Comparison of ENCODE assay signal across 8 cellular contexts in the genomic region with DNA sequence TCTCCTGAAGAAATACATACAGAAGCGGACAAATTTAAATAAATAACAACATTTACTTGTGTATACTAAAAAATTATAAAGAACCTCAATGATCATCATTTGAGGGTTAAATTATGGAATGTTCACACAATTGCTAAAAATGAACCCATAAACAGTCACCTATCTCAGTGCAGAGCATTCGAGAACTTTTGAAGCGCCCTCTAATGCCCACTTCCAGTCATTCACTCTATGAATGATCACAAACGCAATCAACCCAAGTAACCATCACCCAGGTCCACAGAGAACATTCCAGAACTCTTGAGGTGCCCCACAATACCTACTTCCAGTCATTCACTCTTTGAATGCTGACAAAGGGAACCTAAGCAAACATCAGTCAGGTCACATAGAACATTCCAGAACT. TPM values are rescaled to one million over a fixed set of nuclear protein-coding genes. Genes with fewer than 3 reads are reported as not detected.
DNase-seq lines count a peak whose midpoint lies in the region; ATAC-seq, FAIRE-seq and TF ChIP-seq lines count a peak whose summit lies in the region.

No MANE protein-coding gene starts in this region.

- no peaks in the 10 kb centered on the region for H3K79me2 ChIP-seq in hepatocyte

- no peak overlapping the region for H3K4me3 Mint-ChIP-seq in Caco-2 (ENCODE audit: unreplicated experiment)

- no peak overlapping the region for H3K4me3 ChIP-seq in Caco-2 (ENCODE audit: low read depth, low read length)
- H3K4me3 ChIP-seq in hepatocyte, result no peak overlapping the region
- no peak overlapping the region for H3K4me3 ChIP-seq in esophagus squamous epithelium

- no peak overlapping the region for H3K27ac Mint-ChIP-seq in Caco-2 (ENCODE audit: unreplicated experiment)

- DNase-seq in Caco-2, result no peak
- DNase-seq in GM19239 (ENCODE audit: insufficient read length, low spot score), result no peak
- DNase-seq in RPMI7951 (ENCODE audit: low read depth), result peak; percentile 6
- peak; percentile 10 for DNase-seq in hepatocyte (ENCODE audit: low spot score)
- DNase-seq in esophagus squamous epithelium (lab: John Stamatoyannopoulos, UW), result no peak
- DNase-seq in NCI-H510A (lab: John Stamatoyannopoulos, UW), result no peak
- DNase-seq in T1000 (lab: John Stamatoyannopoulos, UW), result no peak

- H3K27ac ChIP-seq in hepatocyte (no peak overlapping the region), esophagus squamous epithelium (no peak overlapping the region)

- H3K27me3 Mint-ChIP-seq in Caco-2 (ENCODE audit: insufficient read depth, unreplicated experiment), result no peaks in the 10 kb centered on the region

- 65% methylated on average over 4 of the region's 4 CpGs for WGBS in hepatocyte (ENCODE audit: low lambda C conversion rate, missing lambda C conversion rate)
- 46 to 75% methylated on average over 3 to 4 of the region's 4 CpGs for WGBS in esophagus squamous epithelium, 2 donors

- H3K9me2 ChIP-seq in hepatocyte (replicated peaks; ENCODE audit: insufficient read depth), result no peaks in the 10 kb centered on the region

- no peaks in the 10 kb centered on the region for H3K27me3 ChIP-seq in Caco-2 (replicated peaks; ENCODE audit: control insufficient read depth, insufficient read depth, low read length)
- H3K27me3 ChIP-seq in hepatocyte, result no peaks in the 10 kb centered on the region
- H3K27me3 ChIP-seq in esophagus squamous epithelium, result no peaks in the 10 kb centered on the region

- no peak overlapping the region for H2AFZ ChIP-seq in hepatocyte

- H3K36me3 Mint-ChIP-seq in Caco-2 (ENCODE audit: insufficient read depth, unreplicated experiment), result peaks cover 1% of the 10 kb centered on the region

- no peak for TF ChIP-seq POLR2A in esophagus squamous epithelium (IDR thresholded peaks at IDR 0.05)

- POLR2A ChIA-PET in Caco-2 (lab: Charles Lee), result no interaction called here

- TF ChIP-seq CTCF in Caco-2 (IDR thresholded peaks at IDR 0.05; ENCODE audit: insufficient read depth in 1 of 2, low read depth in 1 of 2, low read length in 1 of 2, severe bottlenecking in 1 of 2, unreplicated experiment in 1 of 2) (peak; percentile 24 to 43), hepatocyte (IDR thresholded peaks at IDR 0.05; ENCODE audit: poor library complexity) (peak; percentile 26), esophagus squamous epithelium (IDR thresholded peaks at IDR 0.05) (peak in 3 of 6 experiments; percentile 15 to 25 (median 18))

- ATAC-seq in HG03439 (IDR thresholded peaks at IDR 0.05; ENCODE audit: unreplicated experiment), result no peak

- intact Hi-C loops in Caco-2 (cut with micrococcal nuclease; ENCODE audit: unreplicated experiment) (loop anchor here (5.0 to 10.0 kb wide), 2 partner anchors 279 to 337 kb away; no protein-coding TSS in a partner anchor), esophagus squamous epithelium (cut with DNase I) (no loop called here)

- BruUV-seq in Caco-2 (replicated peaks; lab: Mats Ljungman, UMichigan), result no TSS peak

- no peaks in the 10 kb centered on the region for H3K4me1 Mint-ChIP-seq in Caco-2 (ENCODE audit: low read depth, unreplicated experiment)

- CTCF ChIA-PET in Caco-2 (lab: Charles Lee), result no interaction called here

- H3K36me3 ChIP-seq in Caco-2 (ENCODE audit: control insufficient read depth, insufficient read depth, low read length) (no peaks in the 10 kb centered on the region), hepatocyte (replicated peaks; ENCODE audit: insufficient read depth, low read depth) (no peaks in the 10 kb centered on the region), esophagus squamous epithelium (no peaks in the 10 kb centered on the region)

- no peaks in the 10 kb centered on the region for H3K9me3 Mint-ChIP-seq in Caco-2 (ENCODE audit: unreplicated experiment)

- no peaks in the 10 kb centered on the region for H3K9me3 ChIP-seq in Caco-2
- H3K9me3 ChIP-seq in hepatocyte (ENCODE audit: low read depth), result no peaks in the 10 kb centered on the region
- H3K9me3 ChIP-seq in esophagus squamous epithelium, result peaks cover 0 to 4% (median 0%) of the 10 kb centered on the region in 3 donors

- H4K20me1 ChIP-seq in hepatocyte (ENCODE audit: insufficient read depth, poor library complexity, severe bottlenecking), result no peaks in the 10 kb centered on the region

- FAIRE-seq in GM19239 (lab: Jason Lieb, UNC), result peak; percentile 66

- H3K4me2 ChIP-seq in hepatocyte, result no peak overlapping the region

- H3K4me1 ChIP-seq in Caco-2 (no peaks in the 10 kb centered on the region), hepatocyte (ENCODE audit: insufficient read depth) (no peaks in the 10 kb centered on the region), esophagus squamous epithelium (no peaks in the 10 kb centered on the region)

RNA-seq across cellular contexts. Expression of gene PABIR2, which starts 35.2 kb away (rescaled TPM):
- total RNA-seq in Caco-2 (2022), result 37.6 and 41.0 TPM in 2 replicates
- 7.4 and 10.3 TPM in 2 replicates for total RNA-seq in RPMI7951 (2014; rRNA removed; shearing (Covaris generic))
- total RNA-seq in hepatocyte, result 11.2 and 12.0 TPM in 2 replicates
- 9.0 and 12.5 TPM in 2 replicates for polyA plus RNA-seq in hepatocyte
- total RNA-seq in esophagus squamous epithelium, result 10 to 100 TPM in 3 of 4 donors, 1 to 10 TPM in 1; 9.1 to 14.9 (median 11.8) TPM

Comparison
In these comparisons a context has a peak if more than half of its experiments do, and no peak if none do; other contexts are left out.
1. DNase-seq: peak in RPMI7951 (single experiment) and hepatocyte (single experiment); none in Caco-2 (0 of 2), GM19239 (single experiment), esophagus squamous epithelium (single experiment), NCI-H510A (single experiment) and T1000 (single experiment).